In genomic region chr12:23132357-23132756, GRCh38 we compare ENCODE assay signal across 29 cellular contexts.
"Had no signal": no experiment of that assay in that cellular context is flagged by ENCODE, and none has a peak within 500 bp of the region (broad histone marks: within the 10 kb centered on the region; RNA-seq: fewer than 3 reads in every experiment).

No MANE protein-coding gene starts in this region.

- H3K36me3 ChIP-seq: stomach, suprapubic skin, thoracic aorta, thyroid gland, tibial artery, tibial nerve, transverse colon, upper lobe of left lung, upper lobe of right lung, uterus, vagina had no signal

- H3K9me3 ChIP-seq: stomach, suprapubic skin, testis, thoracic aorta, thyroid gland, tibial artery, tibial nerve, transverse colon, upper lobe of left lung, upper lobe of right lung, uterus, vagina had no signal

- H3K27me3 Mint-ChIP-seq: stimulated activated memory B cell treated with anti-CD40 and anti-IgM and Interleukin-4, amounts not matched to agents 10 μg/mL and 1 μg/mL and 100 μg/mL, for 72 hours; stimulated activated naive B cell treated with anti-CD40 and anti-IgM and Interleukin-4, amounts not matched to agents 10 μg/mL and 1 μg/mL and 100 μg/mL, for 72 hours; stimulated activated naive CD8-positive, alpha-beta T cell treated with anti-CD3 and anti-CD28 coated beads, Interleukin-15, amount 100 ng/mL, for 72 hours; stimulated activated naive CD8-positive, alpha-beta T cell treated with anti-CD3 and anti-CD28 coated beads, Interleukin-15, Interleukin-2, amounts not matched to agents 100 ng/mL and 50 ng/mL, for 24 hours had no signal

- H3K36me3 Mint-ChIP-seq: stimulated activated effector memory CD8-positive, alpha-beta T cell treated with anti-CD3 and anti-CD28 coated beads, Interleukin-12 subunit alpha, Interleukin-12 subunit beta, amount 100 ng/mL, for 72 hours; stimulated activated memory B cell treated with anti-CD40 and anti-IgM and Interleukin-4, amounts not matched to agents 10 μg/mL and 1 μg/mL and 100 μg/mL, for 72 hours; stimulated activated naive B cell treated with anti-CD40 and anti-IgM and Interleukin-4, amounts not matched to agents 10 μg/mL and 1 μg/mL and 100 μg/mL, for 72 hours; type B pancreatic cell had no signal

- H3K27ac Mint-ChIP-seq: stimulated activated effector memory CD8-positive, alpha-beta T cell treated with anti-CD3 and anti-CD28 coated beads, Interleukin-12 subunit alpha, Interleukin-12 subunit beta, amount 100 ng/mL, for 72 hours; stimulated activated memory B cell treated with anti-CD40 and anti-IgM and Interleukin-4, amounts not matched to agents 10 μg/mL and 1 μg/mL and 100 μg/mL, for 72 hours; stimulated activated naive B cell treated with anti-CD40 and anti-IgM and Interleukin-4, amounts not matched to agents 10 μg/mL and 1 μg/mL and 100 μg/mL, for 72 hours; stimulated activated naive CD8-positive, alpha-beta T cell treated with anti-CD3 and anti-CD28 coated beads, Interleukin-15, amount 100 ng/mL, for 72 hours; stimulated activated naive CD8-positive, alpha-beta T cell treated with anti-CD3 and anti-CD28 coated beads, Interleukin-15, Interleukin-2, amounts not matched to agents 100 ng/mL and 50 ng/mL, for 24 hours; type B pancreatic cell had no signal

- DNase-seq: stimulated activated CD4-positive, alpha-beta T cell treated with anti-CD3 and anti-CD28 coated beads, Interleukin-2, amount 100 ng/mL, for 48 hours; stimulated activated CD4-positive, alpha-beta T cell treated with anti-CD3 and anti-CD28 coated beads, Interleukin-4, amount 100 ng/mL, for 1 hour; stimulated activated CD4-positive, alpha-beta T cell treated with anti-CD3 and anti-CD28 coated beads, Interleukin-4, amount 100 ng/mL, for 24 hours; stimulated activated CD4-positive, alpha-beta T cell treated with anti-CD3 and anti-CD28 coated beads, Interleukin-4, amount 100 ng/mL, for 4 hours; stimulated activated CD8-positive, alpha-beta memory T cell treated with anti-CD3 and anti-CD28 coated beads, Interleukin-4, amount 100 ng/mL, for 48 hours; stimulated activated naive B cell treated with anti-CD40 and anti-IgM and Interleukin-4, amounts not matched to agents 10 μg/mL and 1 μg/mL and 100 μg/mL, for 72 hours; stimulated activated naive CD4-positive, alpha-beta T cell; stimulated activated naive CD4-positive, alpha-beta T cell treated with Interleukin-2 at 50 U/mL for 16 hours; stimulated activated naive CD8-positive, alpha-beta T cell treated with anti-CD3 and anti-CD28 coated beads, Interleukin-15, amount 100 ng/mL, for 72 hours; stimulated activated naive CD8-positive, alpha-beta T cell treated with anti-CD3 and anti-CD28 coated beads, Interleukin-15, Interleukin-2, amounts not matched to agents 100 U/mL and 50 U/mL, for 24 hours; stomach; substantia nigra; testis; thyroid gland; tibial artery; transverse colon; trophoblast cell; upper lobe of left lung; upper lobe of right lung; uterus had no signal

- H3K4me1 Mint-ChIP-seq: stimulated activated effector memory CD8-positive, alpha-beta T cell treated with anti-CD3 and anti-CD28 coated beads, Interleukin-12 subunit alpha, Interleukin-12 subunit beta, amount 100 ng/mL, for 72 hours; stimulated activated memory B cell treated with anti-CD40 and anti-IgM and Interleukin-4, amounts not matched to agents 10 μg/mL and 1 μg/mL and 100 μg/mL, for 72 hours; stimulated activated naive B cell treated with anti-CD40 and anti-IgM and Interleukin-4, amounts not matched to agents 10 μg/mL and 1 μg/mL and 100 μg/mL, for 72 hours; stimulated activated naive CD8-positive, alpha-beta T cell treated with anti-CD3 and anti-CD28 coated beads, Interleukin-15, amount 100 ng/mL, for 72 hours had no signal

- H3K4me3 ChIP-seq: stomach, suprapubic skin, testis, thoracic aorta, thyroid gland, tibial artery, tibial nerve, transverse colon, upper lobe of left lung, upper lobe of right lung, uterus, vagina had no signal

- ATAC-seq: stimulated activated effector memory CD8-positive, alpha-beta T cell treated with anti-CD3 and anti-CD28 coated beads, Interleukin-12 subunit alpha, Interleukin-12 subunit beta, amount 100 ng/mL, for 72 hours; stimulated activated memory B cell treated with anti-CD40 and anti-IgM and Interleukin-4, amounts not matched to agents 10 μg/mL and 1 μg/mL and 100 μg/mL, for 72 hours; stimulated activated naive B cell treated with anti-CD40 and anti-IgM and Interleukin-4, amounts not matched to agents 10 μg/mL and 1 μg/mL and 100 μg/mL, for 72 hours; stimulated activated naive CD8-positive, alpha-beta T cell treated with anti-CD3 and anti-CD28 coated beads, Interleukin-15, amount 100 ng/mL, for 72 hours; stimulated activated naive CD8-positive, alpha-beta T cell treated with anti-CD3 and anti-CD28 coated beads, Interleukin-15, Interleukin-2, amounts not matched to agents 100 U/mL and 50 U/mL, for 24 hours; upper lobe of right lung had no signal

- H3K27me3 ChIP-seq: stomach, suprapubic skin, testis, thyroid gland, tibial artery, tibial nerve, transverse colon, upper lobe of left lung, upper lobe of right lung, uterus, vagina had no signal

- FAIRE-seq: urothelium cell line had no signal

- H3K4me3 Mint-ChIP-seq: stimulated activated effector memory CD8-positive, alpha-beta T cell treated with anti-CD3 and anti-CD28 coated beads, Interleukin-12 subunit alpha, Interleukin-12 subunit beta, amount 100 ng/mL, for 72 hours; stimulated activated memory B cell treated with anti-CD40 and anti-IgM and Interleukin-4, amounts not matched to agents 10 μg/mL and 1 μg/mL and 100 μg/mL, for 72 hours; stimulated activated naive B cell treated with anti-CD40 and anti-IgM and Interleukin-4, amounts not matched to agents 10 μg/mL and 1 μg/mL and 100 μg/mL, for 72 hours; stimulated activated naive CD8-positive, alpha-beta T cell treated with anti-CD3 and anti-CD28 coated beads, Interleukin-15, amount 100 ng/mL, for 72 hours; stimulated activated naive CD8-positive, alpha-beta T cell treated with anti-CD3 and anti-CD28 coated beads, Interleukin-15, Interleukin-2, amounts not matched to agents 100 ng/mL and 50 ng/mL, for 24 hours; type B pancreatic cell had no signal

- H3K4me1 ChIP-seq: stomach, suprapubic skin, testis, thyroid gland, tibial nerve, transverse colon, upper lobe of left lung, upper lobe of right lung, uterus, vagina had no signal

- H3K9me3 Mint-ChIP-seq: stimulated activated effector memory CD8-positive, alpha-beta T cell treated with anti-CD3 and anti-CD28 coated beads, Interleukin-12 subunit alpha, Interleukin-12 subunit beta, amount 100 ng/mL, for 72 hours; type B pancreatic cell had no signal

- H3K27ac ChIP-seq: stomach, suprapubic skin, testis, thoracic aorta, thyroid gland, tibial artery, tibial nerve, transverse colon, upper lobe of left lung, upper lobe of right lung, uterus, vagina had no signal
